ENCODE assay signal across 20 cellular contexts in the genomic region with DNA sequence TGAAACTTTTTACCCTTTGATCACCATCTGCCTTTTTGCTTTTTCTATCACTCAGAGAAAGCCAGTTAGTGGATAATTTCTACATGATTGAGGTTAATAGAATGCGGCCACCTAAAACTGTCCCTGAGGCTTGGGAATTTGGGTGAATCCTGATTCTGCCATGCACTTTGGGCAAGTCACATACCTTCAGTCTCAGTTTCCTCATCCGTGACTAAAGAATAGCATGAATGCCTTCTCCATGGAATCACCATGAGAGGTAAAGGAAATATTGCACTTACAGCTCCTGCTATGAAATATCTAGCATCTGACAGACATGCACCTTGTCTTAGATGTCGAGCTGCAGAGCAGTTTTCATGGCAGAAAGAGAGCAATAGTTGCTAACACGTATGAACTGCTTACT.
"Had no signal": no experiment of that assay in that cellular context is flagged by ENCODE, and none has a peak within 500 bp of the region (broad histone marks: within the 10 kb centered on the region; RNA-seq: fewer than 3 reads in every experiment).

No MANE protein-coding gene starts in this region.

- H3K27me3 ChIP-seq: brain microvascular endothelial cell, gastroesophageal sphincter, stomach, testis, upper lobe of right lung had no signal

- H3K27ac Mint-ChIP-seq: activated naive CD8-positive, alpha-beta T cell; nephron; WTC11 had no signal

- H3K36me3 ChIP-seq: brain microvascular endothelial cell, gastroesophageal sphincter, stomach, upper lobe of right lung had no signal

- ATAC-seq: gastroesophageal sphincter, left lobe of liver, mucosa of descending colon, sciatic nerve, T-helper 17 cell, upper lobe of right lung, WTC11 had no signal

- H3K4me1 ChIP-seq: gastroesophageal sphincter, upper lobe of right lung had no signal

- H3K36me3 Mint-ChIP-seq: WTC11 had no signal

- H3K9me3 ChIP-seq: gastroesophageal sphincter, mucosa of descending colon, stomach, testis, upper lobe of right lung had no signal

- DNase-seq: activated CD4-positive, alpha-beta T cell treated with anti-CD3 and anti-CD28 coated beads for 48 hours; activated CD8-positive, alpha-beta memory T cell treated with anti-CD3 and anti-CD28 coated beads for 24 hours; activated gamma-delta T cell treated with Interleukin-2 at 50 U/mL for 16 hours; amniotic stem cell; brain microvascular endothelial cell; dermis blood vessel endothelial cell; erythroblast; islet precursor cell; mucosa of descending colon; stimulated activated CD4-positive, alpha-beta T cell treated with anti-CD3 and anti-CD28 coated beads, Interleukin-1b, Interleukin-23, amount 100 ng/mL, for 48 hours; stomach; T-helper 17 cell; testis; upper lobe of right lung had no signal

- H3K9me3 Mint-ChIP-seq: nephron, WTC11 had no signal

- H3K4me3 ChIP-seq: gastroesophageal sphincter, mucosa of descending colon, stomach, testis, upper lobe of right lung had no signal

- H3K27ac ChIP-seq: brain microvascular endothelial cell, stomach, testis, upper lobe of right lung had no signal

- H3K4me3 Mint-ChIP-seq: activated naive CD8-positive, alpha-beta T cell; nephron; T-helper 17 cell; WTC11 had no signal

- H3K27me3 Mint-ChIP-seq: activated naive CD8-positive, alpha-beta T cell; T-helper 17 cell had no signal
